Comparison of ENCODE assay signal across 11 cellular contexts in the genomic region with DNA sequence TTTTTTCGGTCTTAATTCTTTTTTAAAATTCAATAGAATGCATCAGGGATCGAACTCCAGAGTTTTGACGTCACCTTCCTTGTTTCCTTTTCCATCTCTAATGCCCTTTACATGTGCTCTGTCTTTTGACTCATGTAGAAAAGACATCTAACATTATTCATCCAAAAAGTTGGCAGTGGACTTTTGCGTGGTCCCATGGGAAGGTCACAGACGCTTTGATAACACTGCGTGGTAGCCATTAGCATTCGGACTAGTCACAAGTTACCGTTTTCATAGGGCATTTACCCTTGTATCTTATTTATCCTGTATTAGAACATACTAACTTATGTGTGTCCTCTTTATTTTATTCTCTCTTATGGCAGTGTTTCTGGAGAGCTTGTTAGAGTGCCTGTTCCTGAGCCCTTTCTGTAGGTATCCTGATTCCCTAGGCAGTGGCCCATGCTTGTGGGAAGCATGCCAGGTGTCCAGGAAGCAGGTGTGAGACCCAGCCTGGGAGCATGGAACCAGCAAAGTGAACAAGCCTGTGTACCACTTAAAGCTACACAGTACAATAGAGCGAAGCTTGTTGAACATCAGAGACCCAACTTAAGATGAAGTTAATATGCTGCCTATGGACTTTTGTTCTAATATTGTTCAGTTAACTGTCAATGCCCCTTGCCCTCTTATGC.
DNase-seq lines count a peak whose midpoint lies in the region; ATAC-seq and TF ChIP-seq lines count a peak whose summit lies in the region.
"Had no signal": no experiment of that assay in that cellular context is flagged by ENCODE, and none has a peak within 500 bp of the region (broad histone marks: within the 10 kb centered on the region; RNA-seq: fewer than 3 reads in every experiment).

No MANE protein-coding gene starts in this region.

- H3K36me3 ChIP-seq in mesenchymal stem cell (ENCODE audit: control insufficient read depth in 1 of 2, insufficient read depth in 2 of 2, low read depth in 1 of 2, low read length in 2 of 2) (peaks cover 3 to 56% of the 10 kb centered on the region in 2 experiments), neural progenitor cell (no peaks in the 10 kb centered on the region)

- H3K4ac ChIP-seq in mesenchymal stem cell (ENCODE audit: low read depth in 1 of 2, low read length in 2 of 2) = no peak overlapping the region

- H3K9ac ChIP-seq in mesenchymal stem cell (ENCODE audit: low read length) = no peak overlapping the region
- H3K9ac ChIP-seq in neural progenitor cell = no peak overlapping the region

- H3K4me2 ChIP-seq in mesenchymal stem cell (ENCODE audit: low read length, poor library complexity, severe bottlenecking) (no peak overlapping the region), neural progenitor cell (no peak overlapping the region)

- no peaks in the 10 kb centered on the region for H3K9me3 Mint-ChIP-seq in CD4-positive, alpha-beta T cell
- no peaks in the 10 kb centered on the region for H3K9me3 Mint-ChIP-seq in neural progenitor cell

- no peak overlapping the region for H3K14ac ChIP-seq in mesenchymal stem cell (ENCODE audit: low read length in 2 of 2)

- no peaks in the 10 kb centered on the region for H3F3A ChIP-seq in neural progenitor cell (ENCODE audit: low read depth)

- peak overlapping the region; percentile 57 for H2AK5ac ChIP-seq in mesenchymal stem cell (ENCODE audit: low read length, severe bottlenecking)

- H2AFZ ChIP-seq in mesenchymal stem cell (ENCODE audit: low read depth, low read length) (no peak overlapping the region), neural progenitor cell (replicated peaks) (no peak overlapping the region)

- H2BK15ac ChIP-seq in mesenchymal stem cell (ENCODE audit: low read depth, poor library complexity, severe bottlenecking) = no peak overlapping the region

- no peak overlapping the region for H3K18ac ChIP-seq in mesenchymal stem cell (ENCODE audit: low read depth in 1 of 2, low read length in 2 of 2)

- CTCF ChIA-PET in CD4-positive, alpha-beta T cell (lab: Charles Lee) = interaction anchor here (1.0 to 2.4 kb wide), 3 partner anchors 9 to 52 kb away, joined by 3 to 9 read pairs (median 3); no protein-coding TSS in a partner anchor

- no peak overlapping the region for H4K8ac ChIP-seq in mesenchymal stem cell (ENCODE audit: low read length)

- H3K27ac ChIP-seq in CD4-positive, alpha-beta T cell (ENCODE audit: low read depth, low read length) = no peak overlapping the region
- H3K27ac ChIP-seq in mesenchymal stem cell (ENCODE audit: low read length, poor library complexity, severe bottlenecking) (no peak overlapping the region), coronary artery (no peak overlapping the region), neural progenitor cell (no peak overlapping the region)
- H3K27ac ChIP-seq: C4-2B had no signal

- no peak for TF ChIP-seq CTCF in CD4-positive, alpha-beta T cell (IDR thresholded peaks at IDR 0.05)
- TF ChIP-seq CTCF in coronary artery (IDR thresholded peaks at IDR 0.05) (no peak), neural progenitor cell (IDR thresholded peaks at IDR 0.05) (no peak)

- intact Hi-C loops in CD4-positive, alpha-beta T cell (cut with DNase I, micrococcal nuclease) = no loop called here

- no peaks in the 10 kb centered on the region for H4K20me1 ChIP-seq in neural progenitor cell (ENCODE audit: low read depth)

- POLR2A ChIA-PET in CD4-positive, alpha-beta T cell (lab: Charles Lee) = no interaction called here

- H2BK120ac ChIP-seq in mesenchymal stem cell (ENCODE audit: low read depth, low read length) = no peak overlapping the region

- no peak overlapping the region for H2BK5ac ChIP-seq in mesenchymal stem cell (ENCODE audit: low read depth, low read length, poor library complexity, severe bottlenecking)

- DNase-seq in CD4-positive, alpha-beta T cell = no peak
- DNase-seq in NCI-H1105 (lab: John Stamatoyannopoulos, UW) (peak; percentile 78), T-helper 17 cell (no peak), mesenchymal stem cell (no peak), AG20443 (ENCODE audit: low spot score) (no peak), coronary artery (ENCODE audit: low spot score) (no peak), neural progenitor cell (ENCODE audit: low spot score) (no peak)
- DNase-seq: anterior cingulate cortex had no signal

- H3K4me3 ChIP-seq in mesenchymal stem cell (ENCODE audit: insufficient read depth in 1 of 2, low read depth in 1 of 2, low read length in 2 of 2) (no peak overlapping the region), coronary artery (no peak overlapping the region), neural progenitor cell (no peak overlapping the region)
- H3K4me3 ChIP-seq: GM12878 had no signal

- no peak overlapping the region for H3K23ac ChIP-seq in mesenchymal stem cell (ENCODE audit: low read length in 2 of 2)

- H3K4me3 Mint-ChIP-seq in CD4-positive, alpha-beta T cell = no peak overlapping the region
- no peak overlapping the region for H3K4me3 Mint-ChIP-seq in T-helper 17 cell
- H3K4me3 Mint-ChIP-seq in neural progenitor cell = no peak overlapping the region

- no peaks in the 10 kb centered on the region for H3K27me3 Mint-ChIP-seq in CD4-positive, alpha-beta T cell
- H3K27me3 Mint-ChIP-seq in T-helper 17 cell (no peaks in the 10 kb centered on the region), neural progenitor cell (ENCODE audit: insufficient read depth, low read depth) (peaks cover 4% of the 10 kb centered on the region)

- H3K4me1 ChIP-seq in mesenchymal stem cell (ENCODE audit: control insufficient read depth, insufficient read depth, low read depth, low read length) = peaks cover 28% of the 10 kb centered on the region
- peaks cover 17% of the 10 kb centered on the region for H3K4me1 ChIP-seq in neural progenitor cell

- peak overlapping the region; percentile 12 to 21 for H2BK12ac ChIP-seq in mesenchymal stem cell (ENCODE audit: low read length in 2 of 2)

- peaks cover 79% of the 10 kb centered on the region for H3K36me3 Mint-ChIP-seq in CD4-positive, alpha-beta T cell (ENCODE audit: low read depth)
- H3K36me3 Mint-ChIP-seq in T-helper 17 cell (ENCODE audit: low read depth) = no peaks in the 10 kb centered on the region
- peaks cover 6% of the 10 kb centered on the region for H3K36me3 Mint-ChIP-seq in neural progenitor cell

- WGBS in mesenchymal stem cell = 93% methylated on average over 7 of the region's 9 CpGs

- H3K4me1 Mint-ChIP-seq in CD4-positive, alpha-beta T cell (ENCODE audit: low read depth) = peaks cover 88% of the 10 kb centered on the region
- H3K4me1 Mint-ChIP-seq in T-helper 17 cell (peaks cover 52% of the 10 kb centered on the region), neural progenitor cell (peaks cover 27% of the 10 kb centered on the region)

- H3K79me2 ChIP-seq in neural progenitor cell (ENCODE audit: low read depth) = no peaks in the 10 kb centered on the region

- peaks cover 19% of the 10 kb centered on the region for H3K79me1 ChIP-seq in mesenchymal stem cell (replicated peaks; ENCODE audit: low read length, poor library complexity, severe bottlenecking)

- no peaks in the 10 kb centered on the region for H3K9me3 ChIP-seq in CD4-positive, alpha-beta T cell (ENCODE audit: control insufficient read depth, low read length)
- H3K9me3 ChIP-seq in T-helper 17 cell (ENCODE audit: control insufficient read depth, low read length, poor library complexity, severe bottlenecking) (no peaks in the 10 kb centered on the region), mesenchymal stem cell (ENCODE audit: control insufficient read depth, low read length) (no peaks in the 10 kb centered on the region), neural progenitor cell (ENCODE audit: low read depth) (no peaks in the 10 kb centered on the region)

- H3K27ac Mint-ChIP-seq in CD4-positive, alpha-beta T cell = peak overlapping the region; percentile 3
- H3K27ac Mint-ChIP-seq in T-helper 17 cell (peak overlapping the region; percentile 49), neural progenitor cell (no peak overlapping the region)

- H3K27me3 ChIP-seq in CD4-positive, alpha-beta T cell (ENCODE audit: control insufficient read depth, insufficient read depth, low read length) = no peaks in the 10 kb centered on the region
- H3K27me3 ChIP-seq in mesenchymal stem cell (ENCODE audit: control insufficient read depth in 1 of 2, insufficient read depth in 1 of 2, low read length in 2 of 2) (no peaks in the 10 kb centered on the region), neural progenitor cell (no peaks in the 10 kb centered on the region)

- no peak for ATAC-seq in CD4-positive, alpha-beta T cell (ENCODE audit: poor library complexity)
- ATAC-seq in T-helper 17 cell = no peak
- no peak for ATAC-seq in GM21619 (IDR thresholded peaks at IDR 0.05; ENCODE audit: unreplicated experiment)
- ATAC-seq: GM12878 had no signal

- H4K91ac ChIP-seq in mesenchymal stem cell (ENCODE audit: low read length) = no peak overlapping the region
